16 cellular contexts compared by ENCODE assay signal in the genomic region with DNA sequence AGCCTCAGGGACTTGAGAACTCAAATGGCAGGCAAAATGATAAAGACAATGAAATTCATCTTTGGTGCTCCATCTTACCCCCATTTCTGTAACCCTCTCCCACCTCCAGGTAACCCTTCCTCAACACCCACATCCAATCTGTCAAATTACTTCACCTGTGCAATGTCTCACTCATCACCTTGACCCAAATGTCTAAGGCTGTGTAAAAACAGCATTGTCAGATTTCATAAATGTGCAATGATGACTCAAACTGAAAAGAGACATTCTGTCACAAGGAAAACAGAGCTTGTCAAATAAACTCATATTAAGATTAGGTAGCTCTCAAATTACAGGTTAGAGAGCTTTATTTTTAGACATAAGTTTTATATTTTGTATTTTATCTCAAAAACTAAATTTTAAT. TPM values are rescaled to one million over a fixed set of nuclear protein-coding genes. Genes with fewer than 3 reads are reported as not detected.
DNase-seq lines count a peak whose midpoint lies in the region; ATAC-seq and TF ChIP-seq lines count a peak whose summit lies in the region.
"Had no signal": no experiment of that assay in that cellular context is flagged by ENCODE, and none has a peak within 500 bp of the region (broad histone marks: within the 10 kb centered on the region; RNA-seq: fewer than 3 reads in every experiment).

No MANE protein-coding gene starts in this region.

- no peaks in the 10 kb centered on the region for H4K20me1 ChIP-seq in OCI-LY3 (ENCODE audit: insufficient read depth, low read length)

- peak overlapping the region; percentile 68 for H3K4me2 ChIP-seq in OCI-LY3 (ENCODE audit: low read length)

- H3K27ac ChIP-seq in OCI-LY3 (ENCODE audit: low read length): peak overlapping the region; percentile 32
- no peak overlapping the region for H3K27ac ChIP-seq in right atrium auricular region
- H3K27ac ChIP-seq: testis had no signal

- TF ChIP-seq CTCF in GM13977 (IDR thresholded peaks at IDR 0.05; ENCODE audit: extremely low read depth, insufficient read depth, missing control alignments) (no peak), OCI-LY3 (IDR thresholded peaks at IDR 0.05; ENCODE audit: low read depth, low read length) (no peak), right atrium auricular region (IDR thresholded peaks at IDR 0.05) (no peak)

- no peak overlapping the region for H2AFZ ChIP-seq in OCI-LY3 (ENCODE audit: low read depth, low read length)

- H3K9me3 ChIP-seq in OCI-LY3 (ENCODE audit: insufficient read depth, low read length) (no peaks in the 10 kb centered on the region), right atrium auricular region (no peaks in the 10 kb centered on the region)
- H3K9me3 ChIP-seq: testis had no signal

- in situ Hi-C loops in GM13977 (cut with MboI; ENCODE audit: low pct_unique_long_range_greater_than_20kb, low sequenced_read_pairs, unreplicated experiment): no loop called here

- H3K36me3 ChIP-seq in OCI-LY3 (replicated peaks; ENCODE audit: low read depth, low read length): no peaks in the 10 kb centered on the region
- no peaks in the 10 kb centered on the region for H3K36me3 ChIP-seq in right atrium auricular region

- H3K4me1 ChIP-seq in OCI-LY3 (ENCODE audit: low read length): peaks cover 51% of the 10 kb centered on the region
- no peaks in the 10 kb centered on the region for H3K4me1 ChIP-seq in right atrium auricular region
- H3K4me1 ChIP-seq: testis had no signal

- ATAC-seq in GM19035 (IDR thresholded peaks at IDR 0.05; ENCODE audit: unreplicated experiment) (peak; percentile 53), HG02852 (IDR thresholded peaks at IDR 0.05; ENCODE audit: unreplicated experiment) (peak; percentile 54)
- ATAC-seq: left ventricle myocardium superior, T-helper 17 cell had no signal

- H3K27me3 ChIP-seq in OCI-LY3 (ENCODE audit: low read depth, low read length): no peaks in the 10 kb centered on the region
- no peaks in the 10 kb centered on the region for H3K27me3 ChIP-seq in right atrium auricular region
- H3K27me3 ChIP-seq: testis had no signal

- no peaks in the 10 kb centered on the region for H3K79me2 ChIP-seq in OCI-LY3 (ENCODE audit: low read length)

- H3K4me3 ChIP-seq in OCI-LY3 (ENCODE audit: low read length) (peak overlapping the region; percentile 29; the same call in 1 of the 2 replicates), right atrium auricular region (no peak overlapping the region)
- H3K4me3 ChIP-seq: testis had no signal

- DNase-seq in GM13977 (ENCODE audit: low spot score): peak; percentile 35
- no peak for DNase-seq in D341Med (ENCODE audit: low spot score)
- no peak for DNase-seq in islet precursor cell
- DNase-seq in Kasumi-1 (lab: John Stamatoyannopoulos, UW): no peak
- no peak for DNase-seq in right atrium auricular region (ENCODE audit: low spot score)
- DNase-seq: activated naive CD4-positive, alpha-beta T cell treated with Interleukin-2 at 50 U/mL for 16 hours; COR-L47; H9; left ventricle myocardium superior; NCI-H1694; SIG-M5; T-helper 17 cell; testis had no signal

- no peak overlapping the region for H3K9ac ChIP-seq in OCI-LY3 (ENCODE audit: low read length)

RNA-seq across cellular contexts. Expression of a gene that starts 19.9 kb away (rescaled TPM):
- 1 to 10 TPM in 1 of 2 donors, under 1 TPM in 1; 0.47 to 1.6 TPM for total RNA-seq in right atrium auricular region
